ENCODE assay signal across 7 cellular contexts in genomic region chr12:53180931-53181645, GRCh38. TPM values are rescaled to one million over a fixed set of nuclear protein-coding genes. Genes with fewer than 3 reads are reported as not detected.
DNase-seq lines count a peak whose midpoint lies in the region; ATAC-seq, FAIRE-seq and TF ChIP-seq lines count a peak whose summit lies in the region.

No MANE protein-coding gene starts in this region.

- peak overlapping the region; percentile 94 for H3K27ac Mint-ChIP-seq in MCF 10A (ENCODE audit: low read depth, unreplicated experiment)

- H3K9ac ChIP-seq in iPS-20b (ENCODE audit: low read depth, low read length), result peak overlapping the region; percentile 89; the same call in 1 of the 2 replicates

- H3K9me3 ChIP-seq in iPS-20b (ENCODE audit: insufficient read depth, low read depth, low read length) (no peaks in the 10 kb centered on the region), small intestine (ENCODE audit: control insufficient read depth, low read depth) (no peaks in the 10 kb centered on the region)

- H3K27ac ChIP-seq in iPS-20b (ENCODE audit: low read length), result no peak overlapping the region
- peak overlapping the region; percentile 94 to 95 for H3K27ac ChIP-seq in small intestine (ENCODE audit: low read depth in 1 of 2, low read length in 1 of 2)

- peaks cover 36% of the 10 kb centered on the region for H3K27me3 ChIP-seq in iPS-20b (ENCODE audit: insufficient read depth, low read length)
- no peaks in the 10 kb centered on the region for H3K27me3 ChIP-seq in small intestine (ENCODE audit: control insufficient read depth in 2 of 2, insufficient read depth in 2 of 2, low read length in 2 of 2)

- H3K4me3 Mint-ChIP-seq in MCF 10A (ENCODE audit: unreplicated experiment), result peak overlapping the region; percentile 95

- peaks cover 26% of the 10 kb centered on the region for H3K4me1 Mint-ChIP-seq in MCF 10A (ENCODE audit: insufficient read depth, unreplicated experiment)

- peak; percentile 72 for DNase-seq in NCI-H1092 treated with DMSO at 0.1 percent for 48 hours (lab: John Stamatoyannopoulos, UW)
- peak; percentile 67 for DNase-seq in T-helper 9 cell
- DNase-seq in MCF 10A (ENCODE audit: unreplicated experiment), result peak; percentile 68
- DNase-seq in small intestine, result peak; percentile 61

- POLR2A ChIA-PET in MCF 10A (lab: Yijun Ruan, JAX), result interaction anchor here (0.6 to 3.2 kb wide), 31 partner anchors 9 to 320 kb away, joined by 3 to 21 read pairs (median 5); partner anchors contain the start of genes AAAS, EIF4B, ESPL1 and MYG1

- H3K27me3 Mint-ChIP-seq in MCF 10A (ENCODE audit: insufficient read depth, unreplicated experiment), result no peaks in the 10 kb centered on the region

- 1 to 2% (median 1%) methylated on average over 15 to 57 of the region's 57 CpGs for WGBS in small intestine, 3 donors

- H3K4me1 ChIP-seq in iPS-20b (ENCODE audit: insufficient read depth, low read length) (peaks cover 12% of the 10 kb centered on the region), small intestine (ENCODE audit: control insufficient read depth in 2 of 2, insufficient read depth in 1 of 2, low read depth in 1 of 2, low read length in 1 of 2) (peaks cover 0 to 14% of the 10 kb centered on the region in 2 donors)

- no TSS peak for BruUV-seq in MCF 10A (replicated peaks; lab: Mats Ljungman, UMichigan)

- no peaks in the 10 kb centered on the region for H3K9me3 Mint-ChIP-seq in MCF 10A (ENCODE audit: unreplicated experiment)

- H3K36me3 Mint-ChIP-seq in MCF 10A (ENCODE audit: insufficient read depth, unreplicated experiment), result peaks cover 55% of the 10 kb centered on the region

- H3K36me3 ChIP-seq in iPS-20b (ENCODE audit: insufficient read depth, low read depth, low read length) (peaks cover 42% of the 10 kb centered on the region), small intestine (ENCODE audit: control insufficient read depth in 2 of 2, insufficient read depth in 2 of 2, low read length in 2 of 2) (peaks cover 7 to 10% of the 10 kb centered on the region in 2 donors)

- ATAC-seq in GM18498 (IDR thresholded peaks at IDR 0.05; ENCODE audit: unreplicated experiment) (peak; percentile 52), HG02610 (IDR thresholded peaks at IDR 0.05; ENCODE audit: unreplicated experiment) (peak; percentile 42)

- H3K4me3 ChIP-seq in iPS-20b (ENCODE audit: low read length) (peak overlapping the region; percentile 74), small intestine (ENCODE audit: low read depth in 1 of 2, low read length in 2 of 2) (peak overlapping the region; percentile 73 to 88)

- no peak for FAIRE-seq in small intestine (lab: Jason Lieb, UNC)

- intact Hi-C loops in MCF 10A (cut with micrococcal nuclease), result no loop called here

- CTCF ChIA-PET in MCF 10A (lab: Yijun Ruan, JAX), result interaction anchor here (0.6 to 3.0 kb wide), 9 partner anchors 20 to 198 kb away, joined by 3 to 13 read pairs (median 4); no protein-coding TSS in a partner anchor

- no peak for TF ChIP-seq CTCF in MCF 10A (IDR thresholded peaks at IDR 0.05; ENCODE audit: unreplicated experiment)

RNA-seq across cellular contexts. Expression of gene CSAD, which starts 0.4 kb away (rescaled TPM):
- 22.7 and 30.8 TPM in 2 replicates for total RNA-seq in MCF 10A (2022)
- 10 to 100 TPM; 12.9 to 56.4 (median 20.5) TPM for polyA plus RNA-seq in small intestine

RNA-seq across cellular contexts. Expression of gene ZNF740, which starts 0.6 kb away (rescaled TPM):
- total RNA-seq in MCF 10A (2022), result 34.9 and 36.2 TPM in 2 replicates
- 1 to 10 TPM; 2.9 to 9.3 (median 4.9) TPM for polyA plus RNA-seq in small intestine

RNA-seq across cellular contexts. Expression of gene ITGB7, which starts 26.0 kb away (rescaled TPM):
- total RNA-seq in MCF 10A (2022), result 1.0 and 1.1 TPM in 2 replicates
- 1 to 10 TPM; 1.8 to 7.3 (median 2.7) TPM for polyA plus RNA-seq in small intestine

RNA-seq across cellular contexts. Expression of gene RARG, which starts 50.9 kb away (rescaled TPM):
- total RNA-seq in MCF 10A (2022), result 30.9 and 43.7 TPM in 2 replicates
- 1 to 10 TPM in 1 of 3 donors, under 1 TPM in 1, not detected in 1; 0.54 to 7.1 TPM for polyA plus RNA-seq in small intestine
